Comparison of ENCODE assay signal across 8 cellular contexts in genomic region chr17:72560303-72561247, GRCh38.
DNase-seq lines count a peak whose midpoint lies in the region; ATAC-seq and TF ChIP-seq lines count a peak whose summit lies in the region.

No MANE protein-coding gene starts in this region.

- ATAC-seq in GM18907 (IDR thresholded peaks at IDR 0.05; ENCODE audit: unreplicated experiment) (peak; percentile 61), HG03521 (IDR thresholded peaks at IDR 0.05; ENCODE audit: unreplicated experiment) (peak; percentile 66), naive B cell (ENCODE audit: low read depth in 2 of 2) (no peak)

- no peaks in the 10 kb centered on the region for H3K4me1 Mint-ChIP-seq in naive B cell
- H3K4me1 Mint-ChIP-seq in type B pancreatic cell (ENCODE audit: unreplicated experiment) = peaks cover 36% of the 10 kb centered on the region

- H3K36me3 Mint-ChIP-seq in naive B cell = no peaks in the 10 kb centered on the region
- peaks cover 10% of the 10 kb centered on the region for H3K36me3 Mint-ChIP-seq in type B pancreatic cell

- H3K27me3 Mint-ChIP-seq in naive B cell = peaks cover 0 to 7% (median 0%) of the 10 kb centered on the region in 3 donors
- H3K27me3 Mint-ChIP-seq in type B pancreatic cell = no peaks in the 10 kb centered on the region

- peak; percentile 91 for TF ChIP-seq CTCF in type B pancreatic cell (conservative IDR thresholded peaks at IDR 0.05)

- H3K27ac Mint-ChIP-seq in naive B cell (no peak overlapping the region), type B pancreatic cell (peak overlapping the region; percentile 80)

- H3K9me3 Mint-ChIP-seq in naive B cell (no peaks in the 10 kb centered on the region), type B pancreatic cell (no peaks in the 10 kb centered on the region)

- DNase-seq in AG08396 (ENCODE audit: low spot score) (peak; percentile 83), NCI-H774 (lab: John Stamatoyannopoulos, UW) (peak; percentile 51), epidermal melanocyte (ENCODE audit: insufficient read length, low spot score) (peak; percentile 64), naive B cell (peak; percentile 23), type B pancreatic cell (ENCODE audit: extremely low spot score, unreplicated experiment) (no peak)
- DNase-seq in activated CD8-positive, alpha-beta memory T cell treated with anti-CD3 and anti-CD28 coated beads for 24 hours = peak; percentile 73

- H3K4me3 Mint-ChIP-seq in naive B cell (no peak overlapping the region), type B pancreatic cell (peak overlapping the region; percentile 65)

Comparison
In these comparisons a context has a peak if more than half of its experiments do, and no peak if none do; other contexts are left out.
1. ATAC-seq: peak in GM18907 (single experiment) and HG03521 (single experiment); none in naive B cell (0 of 2).